Comparison of ENCODE assay signal across 1 cellular context in the genomic region with DNA sequence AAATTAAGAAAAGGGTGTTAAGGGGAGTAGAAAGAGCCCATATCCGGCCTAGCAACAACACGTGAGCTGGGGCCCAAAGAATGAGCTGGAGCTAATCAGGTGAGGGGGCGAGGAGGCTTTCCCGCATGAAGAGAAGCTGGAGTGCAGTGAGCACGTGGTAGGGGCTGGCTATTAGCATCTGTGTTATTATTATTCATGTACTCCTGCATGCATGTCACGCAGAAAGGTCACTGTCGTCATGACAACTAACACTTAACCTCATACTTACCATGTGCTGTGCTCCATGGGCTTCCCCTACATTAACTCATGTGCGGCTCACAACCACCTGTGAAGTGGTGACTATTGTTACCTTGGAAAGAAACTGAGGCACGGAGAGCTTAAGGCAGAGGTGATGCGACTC.
TF ChIP-seq lines count a peak whose summit lies in the region.

No MANE protein-coding gene starts in this region.

TF ChIP-seq in H1, 55 proteins besides CTCF, POLR2A, EP300 and RAD21 (continued from another document):
- TF ChIP-seq JUND (IDR thresholded peaks at IDR 0.05; ENCODE audit: low read length) (no peak), ZNF274 (IDR thresholded peaks at IDR 0.05; ENCODE audit: borderline replicate concordance, extremely low read depth, low read length) (no peak), KDM5A (IDR thresholded peaks at IDR 0.05; ENCODE audit: low read length) (no peak)
- TF ChIP-seq, protein P1, sequence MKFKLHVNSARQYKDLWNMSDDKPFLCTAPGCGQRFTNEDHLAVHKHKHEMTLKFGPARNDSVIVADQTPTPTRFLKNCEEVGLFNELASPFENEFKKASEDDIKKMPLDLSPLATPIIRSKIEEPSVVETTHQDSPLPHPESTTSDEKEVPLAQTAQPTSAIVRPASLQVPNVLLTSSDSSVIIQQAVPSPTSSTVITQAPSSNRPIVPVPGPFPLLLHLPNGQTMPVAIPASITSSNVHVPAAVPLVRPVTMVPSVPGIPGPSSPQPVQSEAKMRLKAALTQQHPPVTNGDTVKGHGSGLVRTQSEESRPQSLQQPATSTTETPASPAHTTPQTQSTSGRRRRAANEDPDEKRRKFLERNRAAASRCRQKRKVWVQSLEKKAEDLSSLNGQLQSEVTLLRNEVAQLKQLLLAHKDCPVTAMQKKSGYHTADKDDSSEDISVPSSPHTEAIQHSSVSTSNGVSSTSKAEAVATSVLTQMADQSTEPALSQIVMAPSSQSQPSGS (IDR thresholded peaks at IDR 0.05; ENCODE audit: low read length), result no peak
